In the genomic region with DNA sequence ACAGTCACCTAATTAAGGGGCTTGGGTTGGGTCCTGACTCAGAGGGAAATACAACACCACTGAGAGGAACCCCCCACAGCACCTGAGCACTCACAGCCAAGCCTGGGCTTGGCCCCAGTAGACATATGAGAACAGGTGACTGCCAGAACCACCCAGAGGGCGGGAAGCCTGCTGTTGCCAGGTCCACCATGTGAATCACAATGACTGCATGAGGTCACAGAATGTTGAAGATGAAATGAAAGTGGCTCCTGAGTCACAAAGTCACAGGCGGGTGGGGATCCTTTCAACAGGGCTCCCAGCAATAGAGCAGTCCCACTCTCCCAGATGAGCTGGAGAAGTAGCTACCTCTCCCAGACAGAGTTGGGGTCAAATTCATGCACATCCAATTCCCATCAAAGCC, we compare ENCODE assay signal across 1 cellular context.
TF ChIP-seq lines count a peak whose summit lies in the region.

Gene LRRC74A (plus strand): TSS at position 287 of the 400 bp plus-strand sequence. CDS start 290 bp downstream, outside the sequence.

TF ChIP-seq in GM23338, 12 proteins besides CTCF, POLR2A, EP300 and RAD21:
- TF ChIP-seq, protein P1, sequence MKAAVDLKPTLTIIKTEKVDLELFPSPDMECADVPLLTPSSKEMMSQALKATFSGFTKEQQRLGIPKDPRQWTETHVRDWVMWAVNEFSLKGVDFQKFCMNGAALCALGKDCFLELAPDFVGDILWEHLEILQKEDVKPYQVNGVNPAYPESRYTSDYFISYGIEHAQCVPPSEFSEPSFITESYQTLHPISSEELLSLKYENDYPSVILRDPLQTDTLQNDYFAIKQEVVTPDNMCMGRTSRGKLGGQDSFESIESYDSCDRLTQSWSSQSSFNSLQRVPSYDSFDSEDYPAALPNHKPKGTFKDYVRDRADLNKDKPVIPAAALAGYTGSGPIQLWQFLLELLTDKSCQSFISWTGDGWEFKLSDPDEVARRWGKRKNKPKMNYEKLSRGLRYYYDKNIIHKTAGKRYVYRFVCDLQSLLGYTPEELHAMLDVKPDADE (IDR thresholded peaks at IDR 0.05): no peak
- no peak for TF ChIP-seq CREB1 (CRISPR knock-in tag; IDR thresholded peaks at IDR 0.05; ENCODE audit: low read depth)
- no peak for TF ChIP-seq REST (IDR thresholded peaks at IDR 0.05; ENCODE audit: unreplicated experiment)
- TF ChIP-seq ZNF462 (CRISPR knock-in tag; IDR thresholded peaks at IDR 0.05): no peak
- TF ChIP-seq POLR2AphosphoS5 (IDR thresholded peaks at IDR 0.05; ENCODE audit: low read depth): no peak
- TF ChIP-seq ZNF114 (CRISPR knock-in tag; IDR thresholded peaks at IDR 0.05): no peak
- TF ChIP-seq EZH2 (IDR thresholded peaks at IDR 0.05; ENCODE audit: low read depth, unreplicated experiment): no peak
- TF ChIP-seq ZNF331 (CRISPR knock-in tag; IDR thresholded peaks at IDR 0.05; ENCODE audit: low read depth): no peak
- TF ChIP-seq EZH2phosphoT487 (IDR thresholded peaks at IDR 0.05; ENCODE audit: unreplicated experiment): no peak
- no peak for TF ChIP-seq JUNB (IDR thresholded peaks at IDR 0.05; ENCODE audit: unreplicated experiment)
- TF ChIP-seq STAT1 (IDR thresholded peaks at IDR 0.05; ENCODE audit: unreplicated experiment): no peak
